1 cellular context compared by ENCODE assay signal in the genomic region with DNA sequence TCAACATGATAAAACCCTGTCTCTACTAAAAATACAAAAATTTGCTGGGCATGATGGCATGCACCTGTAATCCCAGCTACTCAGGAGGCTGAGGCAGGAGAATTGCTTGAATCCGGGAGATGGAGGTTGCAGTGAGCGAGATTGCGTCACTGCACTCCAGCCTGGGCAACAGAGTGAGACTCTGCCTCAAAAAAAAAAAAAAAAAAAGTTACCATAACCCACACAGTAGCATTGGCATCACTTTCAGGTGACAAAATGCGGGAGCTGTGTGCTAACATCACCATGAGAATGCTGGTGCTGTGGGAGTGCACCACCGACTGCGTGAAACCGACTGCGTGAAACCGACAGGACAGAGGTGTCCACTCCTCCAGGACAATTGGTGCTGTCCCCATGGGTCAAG. TPM values are rescaled to one million over a fixed set of nuclear protein-coding genes. Genes with fewer than 3 reads are reported as not detected.
"Had no signal": no experiment of that assay in that cellular context is flagged by ENCODE, and none has a peak within 500 bp of the region (broad histone marks: within the 10 kb centered on the region; RNA-seq: fewer than 3 reads in every experiment).

No MANE protein-coding gene starts in this region.

RNA-seq across cellular contexts. Expression of a gene that starts 40.7 kb away (rescaled TPM):
- total RNA-seq: GM12878 had no signal
- polyA plus RNA-seq: GM12878 had no signal
